22 cellular contexts compared by ENCODE assay signal in genomic region chr3:161893972-161894371, GRCh38.
A peak's percentile ranks its signal among the peaks of the same experiment; 100 is the strongest.
DNase-seq lines count a peak whose midpoint lies in the region; ATAC-seq and TF ChIP-seq lines count a peak whose summit lies in the region.
"Had no signal": no experiment of that assay in that cellular context is flagged by ENCODE, and none has a peak within 500 bp of the region (broad histone marks: within the 10 kb centered on the region; RNA-seq: fewer than 3 reads in every experiment).

No MANE protein-coding gene starts in this region.

- TF ChIP-seq EP300 in SK-N-SH (IDR thresholded peaks at IDR 0.05; ENCODE audit: borderline replicate concordance in 1 of 2, low read depth in 1 of 2, low read length in 1 of 2), result peak in 1 of 2 experiments; percentile 42; a peak in 1 of 4 replicates

- no peak overlapping the region for H3K4me3 Mint-ChIP-seq in stimulated activated naive CD8-positive, alpha-beta T cell treated with anti-CD3 and anti-CD28 coated beads, Interleukin-15, amount 100 ng/mL, for 72 hours
- H3K4me3 Mint-ChIP-seq: activated naive CD4-positive, alpha-beta T cell treated with anti-CD3 and anti-CD28 coated beads for 36 hours; B cell had no signal

- peaks cover 0 to 14% of the 10 kb centered on the region in 2 donors for H3K9me3 Mint-ChIP-seq in stimulated activated naive CD8-positive, alpha-beta T cell treated with anti-CD3 and anti-CD28 coated beads, Interleukin-15, amount 100 ng/mL, for 72 hours

- no peak for TF ChIP-seq RAD21 in SK-N-SH (IDR thresholded peaks at IDR 0.05; ENCODE audit: low read length)

- no peak for ATAC-seq in stimulated activated naive CD8-positive, alpha-beta T cell treated with anti-CD3 and anti-CD28 coated beads, Interleukin-15, amount 100 ng/mL, for 72 hours
- ATAC-seq in upper lobe of right lung, result no peak
- ATAC-seq: left colon, mucosa of descending colon, sciatic nerve had no signal

- H3K9me2 ChIP-seq in SK-N-SH, result no peaks in the 10 kb centered on the region

- TF ChIP-seq CTCF in SK-N-SH (IDR thresholded peaks at IDR 0.05), result no peak
- TF ChIP-seq CTCF in osteoblast (IDR thresholded peaks at IDR 0.05; ENCODE audit: extremely low read depth, low read depth, low read length), result no peak
- TF ChIP-seq CTCF in upper lobe of right lung (IDR thresholded peaks at IDR 0.05), result no peak

- peak; percentile 26 for DNase-seq in GM03348 (ENCODE audit: low spot score)
- DNase-seq in SK-N-SH, result no peak
- peak; percentile 58 for DNase-seq in fibroblast of gingiva (ENCODE audit: low read depth)
- DNase-seq in osteoblast (ENCODE audit: insufficient read length, low spot score, missing footprints), result peak; percentile 66
- no peak for DNase-seq in Kasumi-1 (lab: John Stamatoyannopoulos, UW)
- no peak for DNase-seq in stimulated activated naive CD8-positive, alpha-beta T cell treated with anti-CD3 and anti-CD28 coated beads, Interleukin-15, amount 100 ng/mL, for 72 hours
- no peak for DNase-seq in COLO668 (lab: John Stamatoyannopoulos, UW; ENCODE audit: unreplicated experiment)
- no peak for DNase-seq in upper lobe of right lung
- DNase-seq: activated CD4-positive, alpha-beta T cell treated with anti-CD3 and anti-CD28 coated beads, Interleukin-2, amount 50 U/mL, for 4 hours; activated naive CD4-positive, alpha-beta T cell treated with anti-CD3 and anti-CD28 coated beads for 36 hours; activated T-cell treated with anti-CD3 and anti-CD28 coated beads for 4 hours; Calu3; effector CD8-positive, alpha-beta T cell; foreskin melanocyte; left colon; mucosa of descending colon; NCI-H146; NK-92 treated with Interleukin-12 subunit alpha and Interleukin-12 subunit beta, amount 100 ng/mL, for 24 hours; stimulated activated CD4-positive, alpha-beta T cell treated with anti-CD3 and anti-CD28 coated beads, Interleukin-4, amount 100 ng/mL, for 1 hour; substantia nigra had no signal

- intact Hi-C loops in upper lobe of right lung (cut with DNase I), result no loop called here

- H3K4me1 Mint-ChIP-seq in stimulated activated naive CD8-positive, alpha-beta T cell treated with anti-CD3 and anti-CD28 coated beads, Interleukin-15, amount 100 ng/mL, for 72 hours, result no peaks in the 10 kb centered on the region
- H3K4me1 Mint-ChIP-seq: B cell had no signal

- H2AFZ ChIP-seq in SK-N-SH (ENCODE audit: low read depth) (no peak overlapping the region), osteoblast (ENCODE audit: low read length) (no peak overlapping the region)

- H3K36me3 ChIP-seq in SK-N-SH (replicated peaks in 1 of 2; ENCODE audit: control insufficient read depth in 1 of 2, insufficient read depth in 2 of 2, low read length in 1 of 2) (no peaks in the 10 kb centered on the region), osteoblast (ENCODE audit: insufficient read depth, low read length) (no peaks in the 10 kb centered on the region), upper lobe of right lung (no peaks in the 10 kb centered on the region)

- H3K27me3 ChIP-seq in SK-N-SH (ENCODE audit: insufficient read depth) (no peaks in the 10 kb centered on the region), osteoblast (ENCODE audit: insufficient read depth, low read length) (no peaks in the 10 kb centered on the region), upper lobe of right lung (no peaks in the 10 kb centered on the region)

- WGBS in SK-N-SH (ENCODE audit: low lambda C conversion rate), result 9% methylated on average over 1 of the region's 1 CpG

- H3K9me3 ChIP-seq in SK-N-SH (no peaks in the 10 kb centered on the region), osteoblast (ENCODE audit: low read depth, low read length) (peaks cover 2% of the 10 kb centered on the region), upper lobe of right lung (no peaks in the 10 kb centered on the region)
- H3K9me3 ChIP-seq: mucosa of descending colon had no signal

- no peak overlapping the region for H3K9ac ChIP-seq in SK-N-SH

- peaks cover 3% of the 10 kb centered on the region for H3F3A ChIP-seq in SK-N-SH (replicated peaks; ENCODE audit: insufficient read depth)

- H3K27ac ChIP-seq in SK-N-SH (ENCODE audit: low read depth in 2 of 2, low read length in 1 of 2), result peak overlapping the region in 1 of 2 experiments; percentile 58; a peak in 1 of 4 replicates
- peak overlapping the region; percentile 40 for H3K27ac ChIP-seq in osteoblast (ENCODE audit: low read depth, low read length)
- H3K27ac ChIP-seq in upper lobe of right lung, result no peak overlapping the region

- H3K27ac Mint-ChIP-seq in stimulated activated naive CD8-positive, alpha-beta T cell treated with anti-CD3 and anti-CD28 coated beads, Interleukin-15, amount 100 ng/mL, for 72 hours, result no peak overlapping the region
- H3K27ac Mint-ChIP-seq: activated naive CD4-positive, alpha-beta T cell treated with anti-CD3 and anti-CD28 coated beads for 36 hours; B cell had no signal

- H4K20me1 ChIP-seq in SK-N-SH (ENCODE audit: insufficient read depth) (no peaks in the 10 kb centered on the region), osteoblast (ENCODE audit: insufficient read depth, low read length) (no peaks in the 10 kb centered on the region)

- POLR2A ChIA-PET in SK-N-SH (lab: Yijun Ruan, JAX), result no interaction called here

- H3K27me3 Mint-ChIP-seq in stimulated activated naive CD8-positive, alpha-beta T cell treated with anti-CD3 and anti-CD28 coated beads, Interleukin-15, amount 100 ng/mL, for 72 hours, result no peaks in the 10 kb centered on the region
- H3K27me3 Mint-ChIP-seq: B cell had no signal

- H3K79me2 ChIP-seq in SK-N-SH (ENCODE audit: insufficient read depth), result no peaks in the 10 kb centered on the region
- H3K79me2 ChIP-seq in osteoblast (ENCODE audit: insufficient read depth, low read length), result no peaks in the 10 kb centered on the region

- H3K4me2 ChIP-seq in SK-N-SH, result 0 out of 2 replicates have a peak overlapping the region, but pooled peaks have one; percentile 26
- no peak overlapping the region for H3K4me2 ChIP-seq in osteoblast (ENCODE audit: insufficient read depth, low read length)

- CTCF ChIA-PET in SK-N-SH (lab: Yijun Ruan, JAX), result interaction anchor here (0.9 to 1.1 kb wide), 3 partner anchors 20 to 43 kb away, joined by 3 to 4 read pairs (median 3); no protein-coding TSS in a partner anchor

- H3K4me3 ChIP-seq in SK-N-SH (ENCODE audit: low read depth in 2 of 2, low read length in 1 of 2), result no peak overlapping the region
- H3K4me3 ChIP-seq in osteoblast (ENCODE audit: insufficient read depth, low read length), result no peak overlapping the region
- no peak overlapping the region for H3K4me3 ChIP-seq in upper lobe of right lung
- H3K4me3 ChIP-seq: mucosa of descending colon had no signal

- peaks cover 0 to 8% of the 10 kb centered on the region in 2 experiments; a peak in 2 of 4 replicates for H3K4me1 ChIP-seq in SK-N-SH (ENCODE audit: control insufficient read depth in 1 of 2, insufficient read depth in 2 of 2, low read depth in 1 of 2, low read length in 1 of 2)
- H3K4me1 ChIP-seq in osteoblast (ENCODE audit: insufficient read depth, low read length), result peaks cover 11% of the 10 kb centered on the region
- H3K4me1 ChIP-seq in upper lobe of right lung, result no peaks in the 10 kb centered on the region

TF ChIP-seq in SK-N-SH, 30 proteins besides CTCF, POLR2A, EP300 and RAD21 (continues in another document):
- TF ChIP-seq TAF1 (IDR thresholded peaks at IDR 0.05; ENCODE audit: borderline replicate concordance, low read depth, low read length) (no peak), IRF3 (IDR thresholded peaks at IDR 0.05; ENCODE audit: low read depth, low read length) (no peak), GABPA (IDR thresholded peaks at IDR 0.05; ENCODE audit: low read depth) (no peak), PBX3 (IDR thresholded peaks at IDR 0.05) (no peak), FOSL2 (IDR thresholded peaks at IDR 0.05; ENCODE audit: borderline replicate concordance, low read depth) (peak; percentile 24; the same call in 1 of the 2 replicates), NFIC (IDR thresholded peaks at IDR 0.05; ENCODE audit: borderline replicate concordance) (peak; percentile 43; the same call in 1 of the 2 replicates), JUND (IDR thresholded peaks at IDR 0.05) (no peak), TCF12 (IDR thresholded peaks at IDR 0.05) (peak; percentile 42; the same call in 1 of the 2 replicates), EZH2phosphoT487 (IDR thresholded peaks at IDR 0.05; ENCODE audit: borderline replicate concordance, low read depth) (no peak), YY1 (IDR thresholded peaks at IDR 0.05; ENCODE audit: low read depth) (no peak), MXI1 (IDR thresholded peaks at IDR 0.05; ENCODE audit: low read depth, low read length) (no peak), MAX (IDR thresholded peaks at IDR 0.05; ENCODE audit: low read depth) (no peak), MEF2A (IDR thresholded peaks at IDR 0.05; ENCODE audit: borderline replicate concordance, low read depth) (no peak), ELF1 (IDR thresholded peaks at IDR 0.05) (no peak), TEAD4 (IDR thresholded peaks at IDR 0.05; ENCODE audit: borderline replicate concordance, insufficient read depth) (no peak), FOXJ3 (CRISPR knock-in tag; IDR thresholded peaks at IDR 0.05) (no peak), GATA2 (CRISPR knock-in tag; IDR thresholded peaks at IDR 0.05) (0 out of 2 replicates have a peak, but pooled peaks have one; percentile 9)

Comparison
In these comparisons a context has a peak if more than half of its experiments do, and no peak if none do; other contexts are left out.
1. DNase-seq: peak in GM03348 (single experiment), fibroblast of gingiva (single experiment) and osteoblast (single experiment); none in SK-N-SH (single experiment), Kasumi-1 (0 of 2), stimulated activated naive CD8-positive, alpha-beta T cell treated with anti-CD3 and anti-CD28 coated beads, Interleukin-15, amount 100 ng/mL, for 72 hours (0 of 2), COLO668 (single experiment) and upper lobe of right lung (single experiment).